23 cellular contexts compared by ENCODE assay signal in genomic region chr11:90770007-90770406, GRCh38.
"Had no signal": no experiment of that assay in that cellular context is flagged by ENCODE, and none has a peak within 500 bp of the region (broad histone marks: within the 10 kb centered on the region; RNA-seq: fewer than 3 reads in every experiment).

No MANE protein-coding gene starts in this region.

- H3K27ac ChIP-seq: ovary, parathyroid adenoma, psoas muscle, right lobe of liver, sigmoid colon, stomach, thoracic aorta, thyroid gland, tibial nerve, upper lobe of left lung, uterus had no signal

- H3K4me3 ChIP-seq: ovary, psoas muscle, right lobe of liver, sigmoid colon, stomach, thoracic aorta, thyroid gland, tibial nerve, upper lobe of left lung, uterus had no signal

- H2AFZ ChIP-seq: parathyroid adenoma had no signal

- FAIRE-seq: small intestine had no signal

- H3K36me3 ChIP-seq: ovary, right lobe of liver, sigmoid colon, stomach, thoracic aorta, thyroid gland, tibial nerve, upper lobe of left lung had no signal

- DNase-seq: naive thymus-derived CD8-positive, alpha-beta T cell; nephron progenitor cell; occipital lobe; ovary; psoas muscle; right cardiac atrium; right lobe of liver; sigmoid colon; small intestine; stimulated activated CD4-positive, alpha-beta T cell treated with anti-CD3 and anti-CD28 coated beads, Interleukin-15, amount 100 ng/mL, for 24 hours; stimulated activated CD4-positive, alpha-beta T cell treated with anti-CD3 and anti-CD28 coated beads, Interleukin-2, amount 100 ng/mL, for 24 hours; stimulated activated CD4-positive, alpha-beta T cell treated with anti-CD3 and anti-CD28 coated beads, Interleukin-2, amount 100 ng/mL, for 48 hours; stimulated activated CD4-positive, alpha-beta T cell treated with anti-CD3 and anti-CD28 coated beads, Interleukin-4, amount 100 ng/mL, for 24 hours; stimulated activated naive B cell treated with anti-CD40 and anti-IgM and Interleukin-4, amounts not matched to agents 10 μg/mL and 1 μg/mL and 100 μg/mL, for 72 hours; stimulated activated naive CD4-positive, alpha-beta T cell treated with Interleukin-2 at 50 U/mL for 16 hours; stomach; thyroid gland; trophoblast cell; upper lobe of left lung; uterus had no signal

- H3K9me3 ChIP-seq: ovary, psoas muscle, right lobe of liver, thoracic aorta, thyroid gland, upper lobe of left lung, uterus had no signal

- H3K4me1 ChIP-seq: parathyroid adenoma, psoas muscle, right lobe of liver, sigmoid colon, stomach, thyroid gland, tibial nerve, upper lobe of left lung, uterus had no signal

- H3K9ac ChIP-seq: parathyroid adenoma had no signal

- H3K27me3 ChIP-seq: ovary, right lobe of liver, sigmoid colon, stomach, thyroid gland, tibial nerve, upper lobe of left lung, uterus had no signal
